In the genomic region with DNA sequence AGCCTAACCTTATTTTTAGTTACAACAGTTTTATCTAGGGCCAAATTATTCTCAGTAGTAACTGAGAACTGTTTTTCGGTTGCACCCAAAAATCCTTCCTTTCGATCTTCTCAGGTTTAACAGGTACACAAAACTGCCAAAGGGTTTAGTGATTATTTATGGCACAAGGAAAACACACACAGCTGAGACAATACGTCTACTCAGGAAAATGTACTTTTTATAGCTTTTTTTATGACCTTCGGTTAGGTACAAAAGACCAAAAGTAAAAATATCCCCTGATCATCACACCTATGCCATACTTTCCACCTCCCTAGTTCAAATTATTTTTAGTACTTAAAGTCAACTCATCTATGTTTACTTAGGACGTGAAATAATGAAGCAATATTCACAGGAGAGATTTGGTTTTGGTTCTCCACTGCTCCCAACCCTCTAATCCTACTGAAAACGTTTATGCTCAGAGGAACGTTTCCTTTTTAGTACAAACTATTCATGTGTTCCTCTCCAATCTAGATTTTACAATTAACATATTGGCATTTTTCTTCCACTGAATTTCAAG, we compare ENCODE assay signal across 19 cellular contexts. TPM values are rescaled to one million over a fixed set of nuclear protein-coding genes. Genes with fewer than 3 reads are reported as not detected.
"Had no signal": no experiment of that assay in that cellular context is flagged by ENCODE, and none has a peak within 500 bp of the region (broad histone marks: within the 10 kb centered on the region; RNA-seq: fewer than 3 reads in every experiment).

No MANE protein-coding gene starts in this region.

- H3K36me3 ChIP-seq: ovary, sigmoid colon, spleen, tibial nerve, vagina had no signal

- H3K27ac ChIP-seq: ovary, spleen, tibial nerve, vagina had no signal

- H3K4me1 ChIP-seq: sigmoid colon, spleen, tibial nerve, vagina had no signal

- ATAC-seq: activated T-helper 17 cell treated with anti-CD3 and anti-CD28 coated beads, Interleukin-2, amount 50 U/mL, for 72 hours; left cardiac atrium; naive thymus-derived CD4-positive, alpha-beta T cell; stimulated activated naive CD8-positive, alpha-beta T cell treated with anti-CD3 and anti-CD28 coated beads, Interleukin-15, amount 100 ng/mL, for 72 hours; T-cell had no signal

- H3K27me3 ChIP-seq: ovary, sigmoid colon, spleen, tibial nerve, vagina had no signal

- H3K4me3 ChIP-seq: ovary, sigmoid colon, spleen, tibial nerve, vagina had no signal

- H3K9me3 ChIP-seq: ovary, sigmoid colon, tibial nerve, vagina had no signal

- DNase-seq: activated CD4-positive, alpha-beta T cell treated with anti-CD3 and anti-CD28 coated beads, Interleukin-2, amount 50 U/mL, for 48 hours; activated CD4-positive, CD25-positive, alpha-beta regulatory T cell treated with anti-CD3 and anti-CD28 coated beads, Interleukin-2, amount 50 U/mL, for 72 hours; activated naive CD4-positive, alpha-beta T cell treated with Interleukin-2 at 50 U/mL for 16 hours; central memory CD4-positive, alpha-beta T cell; cortex of kidney; effector CD8-positive, alpha-beta T cell; foreskin fibroblast; glutamatergic neuron; left cardiac atrium; naive thymus-derived CD4-positive, alpha-beta T cell; ovary; sigmoid colon; spleen; stimulated activated naive CD8-positive, alpha-beta T cell treated with anti-CD3 and anti-CD28 coated beads, Interleukin-15, amount 100 ng/mL, for 72 hours; T-cell; T-helper 9 cell had no signal

RNA-seq across cellular contexts. Expression of a gene that starts 48.7 kb away (rescaled TPM):
- polyA plus RNA-seq: naive thymus-derived CD4-positive, alpha-beta T cell had no signal
